Comparison of ENCODE assay signal across 3 cellular contexts in the genomic region with DNA sequence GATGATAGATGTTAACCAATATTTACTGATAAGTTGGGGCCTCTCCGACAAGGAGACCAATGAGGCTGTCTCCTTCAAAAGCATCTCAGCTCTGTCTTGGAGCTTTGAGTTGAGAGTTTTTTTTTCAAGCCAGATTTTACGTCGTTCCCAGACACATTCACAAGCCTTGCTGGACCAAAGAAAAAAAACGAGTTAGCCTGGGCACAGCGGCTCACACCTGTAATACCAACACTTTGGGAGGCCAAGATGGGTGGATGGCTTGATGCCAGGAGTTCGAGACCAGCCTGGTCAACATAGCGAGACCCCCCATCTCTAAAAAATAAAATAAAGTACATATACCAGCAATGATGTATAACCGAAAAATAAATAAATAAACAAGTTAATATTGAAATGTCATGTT.
TF ChIP-seq lines count a peak whose summit lies in the region.

No MANE protein-coding gene starts in this region.

TF ChIP-seq in GM23338, 12 proteins besides CTCF, POLR2A, EP300 and RAD21 (continues in another document):
- TF ChIP-seq EZH2 (IDR thresholded peaks at IDR 0.05; ENCODE audit: low read depth, unreplicated experiment) (no peak), JUNB (IDR thresholded peaks at IDR 0.05; ENCODE audit: unreplicated experiment) (no peak), ZNF331 (CRISPR knock-in tag; IDR thresholded peaks at IDR 0.05; ENCODE audit: low read depth) (no peak), EZH2phosphoT487 (IDR thresholded peaks at IDR 0.05; ENCODE audit: unreplicated experiment) (no peak)
- TF ChIP-seq, protein P1, sequence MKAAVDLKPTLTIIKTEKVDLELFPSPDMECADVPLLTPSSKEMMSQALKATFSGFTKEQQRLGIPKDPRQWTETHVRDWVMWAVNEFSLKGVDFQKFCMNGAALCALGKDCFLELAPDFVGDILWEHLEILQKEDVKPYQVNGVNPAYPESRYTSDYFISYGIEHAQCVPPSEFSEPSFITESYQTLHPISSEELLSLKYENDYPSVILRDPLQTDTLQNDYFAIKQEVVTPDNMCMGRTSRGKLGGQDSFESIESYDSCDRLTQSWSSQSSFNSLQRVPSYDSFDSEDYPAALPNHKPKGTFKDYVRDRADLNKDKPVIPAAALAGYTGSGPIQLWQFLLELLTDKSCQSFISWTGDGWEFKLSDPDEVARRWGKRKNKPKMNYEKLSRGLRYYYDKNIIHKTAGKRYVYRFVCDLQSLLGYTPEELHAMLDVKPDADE (IDR thresholded peaks at IDR 0.05) = no peak

TF ChIP-seq in WTC11, 78 proteins besides CTCF, POLR2A, EP300 and RAD21 (continues in another document):
- TF ChIP-seq TP53 (CRISPR knock-in tag; IDR thresholded peaks at IDR 0.05) (no peak), CREB1 (CRISPR knock-in tag; IDR thresholded peaks at IDR 0.05) (no peak), NFE2L1 (CRISPR knock-in tag; IDR thresholded peaks at IDR 0.05) (no peak), IRF2 (CRISPR knock-in tag; IDR thresholded peaks at IDR 0.05; ENCODE audit: borderline replicate concordance, low read depth) (no peak), HMGA2 (CRISPR knock-in tag; IDR thresholded peaks at IDR 0.05) (no peak), JUN (CRISPR knock-in tag; IDR thresholded peaks at IDR 0.05) (no peak), ZNF219 (CRISPR knock-in tag; IDR thresholded peaks at IDR 0.05; ENCODE audit: borderline replicate concordance) (no peak), GRHL2 (CRISPR knock-in tag; IDR thresholded peaks at IDR 0.05; ENCODE audit: insufficient replicate concordance, severe bottlenecking) (no peak), OVOL2 (CRISPR knock-in tag; IDR thresholded peaks at IDR 0.05; ENCODE audit: borderline replicate concordance) (no peak), NFYB (CRISPR knock-in tag; conservative IDR thresholded peaks at IDR 0.05; ENCODE audit: low read depth) (no peak)
- TF ChIP-seq, protein P2, sequence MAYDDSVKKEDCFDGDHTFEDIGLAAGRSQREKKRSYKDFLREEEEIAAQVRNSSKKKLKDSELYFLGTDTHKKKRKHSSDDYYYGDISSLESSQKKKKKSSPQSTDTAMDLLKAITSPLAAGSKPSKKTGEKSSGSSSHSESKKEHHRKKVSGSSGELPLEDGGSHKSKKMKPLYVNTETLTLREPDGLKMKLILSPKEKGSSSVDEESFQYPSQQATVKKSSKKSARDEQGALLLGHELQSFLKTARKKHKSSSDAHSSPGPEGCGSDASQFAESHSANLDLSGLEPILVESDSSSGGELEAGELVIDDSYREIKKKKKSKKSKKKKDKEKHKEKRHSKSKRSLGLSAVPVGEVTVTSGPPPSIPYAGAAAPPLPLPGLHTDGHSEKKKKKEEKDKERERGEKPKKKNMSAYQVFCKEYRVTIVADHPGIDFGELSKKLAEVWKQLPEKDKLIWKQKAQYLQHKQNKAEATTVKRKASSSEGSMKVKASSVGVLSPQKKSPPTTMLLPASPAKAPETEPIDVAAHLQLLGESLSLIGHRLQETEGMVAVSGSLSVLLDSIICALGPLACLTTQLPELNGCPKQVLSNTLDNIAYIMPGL (CRISPR knock-in tag; IDR thresholded peaks at IDR 0.05) = no peak
- TF ChIP-seq, protein P3, sequence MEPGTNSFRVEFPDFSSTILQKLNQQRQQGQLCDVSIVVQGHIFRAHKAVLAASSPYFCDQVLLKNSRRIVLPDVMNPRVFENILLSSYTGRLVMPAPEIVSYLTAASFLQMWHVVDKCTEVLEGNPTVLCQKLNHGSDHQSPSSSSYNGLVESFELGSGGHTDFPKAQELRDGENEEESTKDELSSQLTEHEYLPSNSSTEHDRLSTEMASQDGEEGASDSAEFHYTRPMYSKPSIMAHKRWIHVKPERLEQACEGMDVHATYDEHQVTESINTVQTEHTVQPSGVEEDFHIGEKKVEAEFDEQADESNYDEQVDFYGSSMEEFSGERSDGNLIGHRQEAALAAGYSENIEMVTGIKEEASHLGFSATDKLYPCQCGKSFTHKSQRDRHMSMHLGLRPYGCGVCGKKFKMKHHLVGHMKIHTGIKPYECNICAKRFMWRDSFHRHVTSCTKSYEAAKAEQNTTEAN (CRISPR knock-in tag; IDR thresholded peaks at IDR 0.05) = no peak
- TF ChIP-seq, protein P4, sequence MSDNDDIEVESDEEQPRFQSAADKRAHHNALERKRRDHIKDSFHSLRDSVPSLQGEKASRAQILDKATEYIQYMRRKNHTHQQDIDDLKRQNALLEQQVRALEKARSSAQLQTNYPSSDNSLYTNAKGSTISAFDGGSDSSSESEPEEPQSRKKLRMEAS (CRISPR knock-in tag; IDR thresholded peaks at IDR 0.05) = no peak
- TF ChIP-seq, protein P5, sequence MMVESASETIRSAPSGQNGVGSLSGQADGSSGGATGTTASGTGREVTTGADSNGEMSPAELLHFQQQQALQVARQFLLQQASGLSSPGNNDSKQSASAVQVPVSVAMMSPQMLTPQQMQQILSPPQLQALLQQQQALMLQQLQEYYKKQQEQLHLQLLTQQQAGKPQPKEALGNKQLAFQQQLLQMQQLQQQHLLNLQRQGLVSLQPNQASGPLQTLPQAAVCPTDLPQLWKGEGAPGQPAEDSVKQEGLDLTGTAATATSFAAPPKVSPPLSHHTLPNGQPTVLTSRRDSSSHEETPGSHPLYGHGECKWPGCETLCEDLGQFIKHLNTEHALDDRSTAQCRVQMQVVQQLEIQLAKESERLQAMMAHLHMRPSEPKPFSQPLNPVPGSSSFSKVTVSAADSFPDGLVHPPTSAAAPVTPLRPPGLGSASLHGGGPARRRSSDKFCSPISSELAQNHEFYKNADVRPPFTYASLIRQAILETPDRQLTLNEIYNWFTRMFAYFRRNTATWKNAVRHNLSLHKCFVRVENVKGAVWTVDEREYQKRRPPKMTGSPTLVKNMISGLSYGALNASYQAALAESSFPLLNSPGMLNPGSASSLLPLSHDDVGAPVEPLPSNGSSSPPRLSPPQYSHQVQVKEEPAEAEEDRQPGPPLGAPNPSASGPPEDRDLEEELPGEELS (CRISPR knock-in tag; IDR thresholded peaks at IDR 0.05) = no peak
- TF ChIP-seq, protein P6, sequence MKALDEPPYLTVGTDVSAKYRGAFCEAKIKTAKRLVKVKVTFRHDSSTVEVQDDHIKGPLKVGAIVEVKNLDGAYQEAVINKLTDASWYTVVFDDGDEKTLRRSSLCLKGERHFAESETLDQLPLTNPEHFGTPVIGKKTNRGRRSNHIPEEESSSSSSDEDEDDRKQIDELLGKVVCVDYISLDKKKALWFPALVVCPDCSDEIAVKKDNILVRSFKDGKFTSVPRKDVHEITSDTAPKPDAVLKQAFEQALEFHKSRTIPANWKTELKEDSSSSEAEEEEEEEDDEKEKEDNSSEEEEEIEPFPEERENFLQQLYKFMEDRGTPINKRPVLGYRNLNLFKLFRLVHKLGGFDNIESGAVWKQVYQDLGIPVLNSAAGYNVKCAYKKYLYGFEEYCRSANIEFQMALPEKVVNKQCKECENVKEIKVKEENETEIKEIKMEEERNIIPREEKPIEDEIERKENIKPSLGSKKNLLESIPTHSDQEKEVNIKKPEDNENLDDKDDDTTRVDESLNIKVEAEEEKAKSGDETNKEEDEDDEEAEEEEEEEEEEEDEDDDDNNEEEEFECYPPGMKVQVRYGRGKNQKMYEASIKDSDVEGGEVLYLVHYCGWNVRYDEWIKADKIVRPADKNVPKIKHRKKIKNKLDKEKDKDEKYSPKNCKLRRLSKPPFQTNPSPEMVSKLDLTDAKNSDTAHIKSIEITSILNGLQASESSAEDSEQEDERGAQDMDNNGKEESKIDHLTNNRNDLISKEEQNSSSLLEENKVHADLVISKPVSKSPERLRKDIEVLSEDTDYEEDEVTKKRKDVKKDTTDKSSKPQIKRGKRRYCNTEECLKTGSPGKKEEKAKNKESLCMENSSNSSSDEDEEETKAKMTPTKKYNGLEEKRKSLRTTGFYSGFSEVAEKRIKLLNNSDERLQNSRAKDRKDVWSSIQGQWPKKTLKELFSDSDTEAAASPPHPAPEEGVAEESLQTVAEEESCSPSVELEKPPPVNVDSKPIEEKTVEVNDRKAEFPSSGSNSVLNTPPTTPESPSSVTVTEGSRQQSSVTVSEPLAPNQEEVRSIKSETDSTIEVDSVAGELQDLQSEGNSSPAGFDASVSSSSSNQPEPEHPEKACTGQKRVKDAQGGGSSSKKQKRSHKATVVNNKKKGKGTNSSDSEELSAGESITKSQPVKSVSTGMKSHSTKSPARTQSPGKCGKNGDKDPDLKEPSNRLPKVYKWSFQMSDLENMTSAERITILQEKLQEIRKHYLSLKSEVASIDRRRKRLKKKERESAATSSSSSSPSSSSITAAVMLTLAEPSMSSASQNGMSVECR (CRISPR knock-in tag; IDR thresholded peaks at IDR 0.05; ENCODE audit: borderline replicate concordance) = no peak

TF ChIP-seq in HepG2, 621 proteins besides CTCF, POLR2A, EP300 and RAD21 (continues in another document):
- TF ChIP-seq PCBP2 (optimal IDR thresholded peaks at IDR 0.05; ENCODE audit: low read depth, low read length, poor library complexity, severe bottlenecking) = no peak
- TF ChIP-seq KDM1A (CRISPR knock-in tag; IDR thresholded peaks at IDR 0.05) = no peak
- TF ChIP-seq SALL1 (CRISPR knock-in tag; IDR thresholded peaks at IDR 0.05) = no peak
- no peak for TF ChIP-seq NAIF1 (CRISPR knock-in tag; IDR thresholded peaks at IDR 0.05; ENCODE audit: borderline replicate concordance)
- TF ChIP-seq, protein P7, sequence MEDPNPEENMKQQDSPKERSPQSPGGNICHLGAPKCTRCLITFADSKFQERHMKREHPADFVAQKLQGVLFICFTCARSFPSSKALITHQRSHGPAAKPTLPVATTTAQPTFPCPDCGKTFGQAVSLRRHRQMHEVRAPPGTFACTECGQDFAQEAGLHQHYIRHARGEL (CRISPR knock-in tag; IDR thresholded peaks at IDR 0.05) = no peak
- TF ChIP-seq ZMYM2 (CRISPR knock-in tag; IDR thresholded peaks at IDR 0.05) = no peak
- TF ChIP-seq TCF12 (IDR thresholded peaks at IDR 0.05) = no peak
- no peak for TF ChIP-seq TCF12 (CRISPR knock-in tag; IDR thresholded peaks at IDR 0.05)
- TF ChIP-seq, protein P8, sequence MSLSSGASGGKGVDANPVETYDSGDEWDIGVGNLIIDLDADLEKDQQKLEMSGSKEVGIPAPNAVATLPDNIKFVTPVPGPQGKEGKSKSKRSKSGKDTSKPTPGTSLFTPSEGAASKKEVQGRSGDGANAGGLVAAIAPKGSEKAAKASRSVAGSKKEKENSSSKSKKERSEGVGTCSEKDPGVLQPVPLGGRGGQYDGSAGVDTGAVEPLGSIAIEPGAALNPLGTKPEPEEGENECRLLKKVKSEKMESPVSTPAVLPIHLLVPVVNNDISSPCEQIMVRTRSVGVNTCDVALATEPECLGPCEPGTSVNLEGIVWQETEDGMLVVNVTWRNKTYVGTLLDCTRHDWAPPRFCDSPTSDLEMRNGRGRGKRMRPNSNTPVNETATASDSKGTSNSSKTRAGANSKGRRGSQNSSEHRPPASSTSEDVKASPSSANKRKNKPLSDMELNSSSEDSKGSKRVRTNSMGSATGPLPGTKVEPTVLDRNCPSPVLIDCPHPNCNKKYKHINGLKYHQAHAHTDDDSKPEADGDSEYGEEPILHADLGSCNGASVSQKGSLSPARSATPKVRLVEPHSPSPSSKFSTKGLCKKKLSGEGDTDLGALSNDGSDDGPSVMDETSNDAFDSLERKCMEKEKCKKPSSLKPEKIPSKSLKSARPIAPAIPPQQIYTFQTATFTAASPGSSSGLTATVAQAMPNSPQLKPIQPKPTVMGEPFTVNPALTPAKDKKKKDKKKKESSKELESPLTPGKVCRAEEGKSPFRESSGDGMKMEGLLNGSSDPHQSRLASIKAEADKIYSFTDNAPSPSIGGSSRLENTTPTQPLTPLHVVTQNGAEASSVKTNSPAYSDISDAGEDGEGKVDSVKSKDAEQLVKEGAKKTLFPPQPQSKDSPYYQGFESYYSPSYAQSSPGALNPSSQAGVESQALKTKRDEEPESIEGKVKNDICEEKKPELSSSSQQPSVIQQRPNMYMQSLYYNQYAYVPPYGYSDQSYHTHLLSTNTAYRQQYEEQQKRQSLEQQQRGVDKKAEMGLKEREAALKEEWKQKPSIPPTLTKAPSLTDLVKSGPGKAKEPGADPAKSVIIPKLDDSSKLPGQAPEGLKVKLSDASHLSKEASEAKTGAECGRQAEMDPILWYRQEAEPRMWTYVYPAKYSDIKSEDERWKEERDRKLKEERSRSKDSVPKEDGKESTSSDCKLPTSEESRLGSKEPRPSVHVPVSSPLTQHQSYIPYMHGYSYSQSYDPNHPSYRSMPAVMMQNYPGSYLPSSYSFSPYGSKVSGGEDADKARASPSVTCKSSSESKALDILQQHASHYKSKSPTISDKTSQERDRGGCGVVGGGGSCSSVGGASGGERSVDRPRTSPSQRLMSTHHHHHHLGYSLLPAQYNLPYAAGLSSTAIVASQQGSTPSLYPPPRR (CRISPR knock-in tag; IDR thresholded peaks at IDR 0.05; ENCODE audit: borderline replicate concordance) = no peak
- TF ChIP-seq SMARCC2 (IDR thresholded peaks at IDR 0.05) = no peak
- TF ChIP-seq NONO (IDR thresholded peaks at IDR 0.05) = no peak
- no peak for TF ChIP-seq NONO (CRISPR knock-in tag; conservative IDR thresholded peaks at IDR 0.05)
- no peak for TF ChIP-seq ZNF619 (CRISPR knock-in tag; IDR thresholded peaks at IDR 0.05)
- no peak for TF ChIP-seq ZNF121 (CRISPR knock-in tag; IDR thresholded peaks at IDR 0.05)
- no peak for TF ChIP-seq ETV6 (CRISPR knock-in tag; conservative IDR thresholded peaks at IDR 0.05)
- TF ChIP-seq NR3C1 (CRISPR knock-in tag; IDR thresholded peaks at IDR 0.05) = no peak
- TF ChIP-seq, protein P9, sequence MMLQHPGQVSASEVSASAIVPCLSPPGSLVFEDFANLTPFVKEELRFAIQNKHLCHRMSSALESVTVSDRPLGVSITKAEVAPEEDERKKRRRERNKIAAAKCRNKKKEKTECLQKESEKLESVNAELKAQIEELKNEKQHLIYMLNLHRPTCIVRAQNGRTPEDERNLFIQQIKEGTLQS (CRISPR knock-in tag; IDR thresholded peaks at IDR 0.05) = no peak
- TF ChIP-seq ZNF431 (CRISPR knock-in tag; IDR thresholded peaks at IDR 0.05; ENCODE audit: borderline replicate concordance, low read depth) = no peak
- TF ChIP-seq ZNF292 (CRISPR knock-in tag; IDR thresholded peaks at IDR 0.05; ENCODE audit: borderline replicate concordance, low read depth) = no peak
- TF ChIP-seq, protein P10, sequence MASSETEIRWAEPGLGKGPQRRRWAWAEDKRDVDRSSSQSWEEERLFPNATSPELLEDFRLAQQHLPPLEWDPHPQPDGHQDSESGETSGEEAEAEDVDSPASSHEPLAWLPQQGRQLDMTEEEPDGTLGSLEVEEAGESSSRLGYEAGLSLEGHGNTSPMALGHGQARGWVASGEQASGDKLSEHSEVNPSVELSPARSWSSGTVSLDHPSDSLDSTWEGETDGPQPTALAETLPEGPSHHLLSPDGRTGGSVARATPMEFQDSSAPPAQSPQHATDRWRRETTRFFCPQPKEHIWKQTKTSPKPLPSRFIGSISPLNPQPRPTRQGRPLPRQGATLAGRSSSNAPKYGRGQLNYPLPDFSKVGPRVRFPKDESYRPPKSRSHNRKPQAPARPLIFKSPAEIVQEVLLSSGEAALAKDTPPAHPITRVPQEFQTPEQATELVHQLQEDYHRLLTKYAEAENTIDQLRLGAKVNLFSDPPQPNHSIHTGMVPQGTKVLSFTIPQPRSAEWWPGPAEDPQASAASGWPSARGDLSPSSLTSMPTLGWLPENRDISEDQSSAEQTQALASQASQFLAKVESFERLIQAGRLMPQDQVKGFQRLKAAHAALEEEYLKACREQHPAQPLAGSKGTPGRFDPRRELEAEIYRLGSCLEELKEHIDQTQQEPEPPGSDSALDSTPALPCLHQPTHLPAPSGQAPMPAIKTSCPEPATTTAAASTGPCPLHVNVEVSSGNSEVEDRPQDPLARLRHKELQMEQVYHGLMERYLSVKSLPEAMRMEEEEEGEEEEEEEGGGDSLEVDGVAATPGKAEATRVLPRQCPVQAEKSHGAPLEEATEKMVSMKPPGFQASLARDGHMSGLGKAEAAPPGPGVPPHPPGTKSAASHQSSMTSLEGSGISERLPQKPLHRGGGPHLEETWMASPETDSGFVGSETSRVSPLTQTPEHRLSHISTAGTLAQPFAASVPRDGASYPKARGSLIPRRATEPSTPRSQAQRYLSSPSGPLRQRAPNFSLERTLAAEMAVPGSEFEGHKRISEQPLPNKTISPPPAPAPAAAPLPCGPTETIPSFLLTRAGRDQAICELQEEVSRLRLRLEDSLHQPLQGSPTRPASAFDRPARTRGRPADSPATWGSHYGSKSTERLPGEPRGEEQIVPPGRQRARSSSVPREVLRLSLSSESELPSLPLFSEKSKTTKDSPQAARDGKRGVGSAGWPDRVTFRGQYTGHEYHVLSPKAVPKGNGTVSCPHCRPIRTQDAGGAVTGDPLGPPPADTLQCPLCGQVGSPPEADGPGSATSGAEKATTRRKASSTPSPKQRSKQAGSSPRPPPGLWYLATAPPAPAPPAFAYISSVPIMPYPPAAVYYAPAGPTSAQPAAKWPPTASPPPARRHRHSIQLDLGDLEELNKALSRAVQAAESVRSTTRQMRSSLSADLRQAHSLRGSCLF (CRISPR knock-in tag; IDR thresholded peaks at IDR 0.05; ENCODE audit: borderline replicate concordance) = no peak
